In the genomic region with DNA sequence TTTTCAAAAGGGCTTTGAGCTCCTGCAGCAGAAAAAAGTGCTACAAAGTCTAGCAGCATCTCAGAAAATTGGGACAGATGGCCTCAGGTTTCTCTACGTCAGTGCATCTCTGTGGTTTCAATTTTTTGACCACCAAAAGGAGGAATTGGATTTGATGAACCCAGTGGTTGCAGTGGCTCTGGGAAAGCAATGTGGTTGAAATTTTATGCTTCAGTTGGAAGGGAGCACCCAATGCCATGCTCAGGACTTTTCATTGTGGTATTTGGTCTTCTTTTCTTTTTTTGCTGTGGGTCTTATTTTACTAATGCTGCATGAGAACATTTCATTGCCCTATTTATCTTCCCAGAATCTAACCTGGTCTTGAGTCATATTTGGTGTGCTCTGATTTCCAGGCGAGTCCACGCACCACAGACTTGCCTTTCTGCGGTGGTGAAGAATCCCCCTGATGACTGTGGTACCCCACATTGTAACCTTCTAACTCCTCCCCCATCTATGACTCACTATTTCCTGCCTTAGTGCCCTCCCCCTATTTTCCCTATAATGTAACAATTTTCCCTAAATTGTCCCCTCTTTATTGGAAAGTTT, we compare ENCODE assay signal across 9 cellular contexts.
A peak's percentile ranks its signal among the peaks of the same experiment; 100 is the strongest.
DNase-seq lines count a peak whose midpoint lies in the region; ATAC-seq and TF ChIP-seq lines count a peak whose summit lies in the region.
"Had no signal": no experiment of that assay in that cellular context is flagged by ENCODE, and none has a peak within 500 bp of the region (broad histone marks: within the 10 kb centered on the region; RNA-seq: fewer than 3 reads in every experiment).

No MANE protein-coding gene starts in this region.

- ATAC-seq in GM21526 (IDR thresholded peaks at IDR 0.05; ENCODE audit: low FRiP score, unreplicated experiment) (peak; percentile 36), GM19324 (IDR thresholded peaks at IDR 0.05; ENCODE audit: low FRiP score, unreplicated experiment) (no peak)

- in situ Hi-C loops in astrocyte of the cerebellum (cut with HindIII; ENCODE audit: low sequenced_read_pairs), result no loop called here

- no peak overlapping the region for H3K4me3 ChIP-seq in astrocyte of the cerebellum (ENCODE audit: low read depth, low read length)
- H3K4me3 ChIP-seq: thoracic aorta had no signal

- DNase-seq in ELR (ENCODE audit: low read depth), result peak; percentile 93
- DNase-seq in Kasumi-1 (lab: John Stamatoyannopoulos, UW), result peak; percentile 4 to 10
- peak; percentile 77 for DNase-seq in astrocyte of the cerebellum (ENCODE audit: low read depth)
- DNase-seq in HuH-7 (ENCODE audit: low spot score), result no peak
- DNase-seq in NCI-H1930 (lab: John Stamatoyannopoulos, UW), result no peak
- no peak for DNase-seq in amniotic stem cell (lab: John Stamatoyannopoulos, UW)

- no peak for TF ChIP-seq CTCF in astrocyte of the cerebellum (IDR thresholded peaks at IDR 0.05; ENCODE audit: low read depth, low read length, missing control alignments)

Comparison
In these comparisons a context has a peak if more than half of its experiments do, and no peak if none do; other contexts are left out.
1. DNase-seq: peak in ELR (single experiment), Kasumi-1 (2 of 2) and astrocyte of the cerebellum (single experiment); none in HuH-7 (single experiment), NCI-H1930 (0 of 2) and amniotic stem cell (single experiment).